ENCODE assay signal across 1 cellular context in genomic region chr7:101939136-101939695, GRCh38.
A peak's percentile ranks its signal among the peaks of the same experiment; 100 is the strongest.
TF ChIP-seq lines count a peak whose summit lies in the region.

No MANE protein-coding gene starts in this region.

TF ChIP-seq in GM12878, 131 proteins besides CTCF, POLR2A, EP300 and RAD21 (continued from another document):
- TF ChIP-seq ZBTB33 (IDR thresholded peaks at IDR 0.05) (peak; percentile 74), RB1 (IDR thresholded peaks at IDR 0.05; ENCODE audit: borderline replicate concordance) (no peak), CREM (IDR thresholded peaks at IDR 0.05; ENCODE audit: low read depth) (0 out of 2 replicates have a peak, but pooled peaks have one; percentile 24), RUNX3 (IDR thresholded peaks at IDR 0.05; ENCODE audit: low read length) (peak; percentile 30; the same call in 1 of the 2 replicates), EED (IDR thresholded peaks at IDR 0.05; ENCODE audit: low read depth) (peak; percentile 77), SPI1 (IDR thresholded peaks at IDR 0.05; ENCODE audit: borderline replicate concordance, insufficient read depth, low read depth, low read length) (peak; percentile 74), IKZF2 (IDR thresholded peaks at IDR 0.05) (peak; percentile 32 to 43; a peak in 2 of 4 replicates), FOXM1 (IDR thresholded peaks at IDR 0.05; ENCODE audit: low read depth, low read length) (0 out of 2 replicates have a peak, but pooled peaks have one; percentile 16), ZNF24 (IDR thresholded peaks at IDR 0.05) (no peak), TCF12 (IDR thresholded peaks at IDR 0.05; ENCODE audit: low read depth, low read length) (0 out of 2 replicates have a peak, but pooled peaks have one; percentile 6), SMARCA5 (IDR thresholded peaks at IDR 0.05) (peak; percentile 58; the same call in 1 of the 2 replicates), MEF2B (IDR thresholded peaks at IDR 0.05; ENCODE audit: partially characterized antibody, poor library complexity, severe bottlenecking) (peak; percentile 50), NFXL1 (IDR thresholded peaks at IDR 0.05; ENCODE audit: borderline replicate concordance) (no peak), BACH1 (IDR thresholded peaks at IDR 0.05; ENCODE audit: borderline replicate concordance) (no peak), CBX5 (IDR thresholded peaks at IDR 0.05; ENCODE audit: low read depth) (0 out of 2 replicates have a peak, but pooled peaks have one; percentile 66), IKZF1 (conservative IDR thresholded peaks at IDR 0.05) (peak; percentile 39; the same call in 1 of the 2 replicates), BCL3 (IDR thresholded peaks at IDR 0.05; ENCODE audit: borderline replicate concordance, insufficient read depth, low read depth, low read length, poor library complexity, severe bottlenecking) (no peak)
